20 cellular contexts compared by ENCODE assay signal in the genomic region with DNA sequence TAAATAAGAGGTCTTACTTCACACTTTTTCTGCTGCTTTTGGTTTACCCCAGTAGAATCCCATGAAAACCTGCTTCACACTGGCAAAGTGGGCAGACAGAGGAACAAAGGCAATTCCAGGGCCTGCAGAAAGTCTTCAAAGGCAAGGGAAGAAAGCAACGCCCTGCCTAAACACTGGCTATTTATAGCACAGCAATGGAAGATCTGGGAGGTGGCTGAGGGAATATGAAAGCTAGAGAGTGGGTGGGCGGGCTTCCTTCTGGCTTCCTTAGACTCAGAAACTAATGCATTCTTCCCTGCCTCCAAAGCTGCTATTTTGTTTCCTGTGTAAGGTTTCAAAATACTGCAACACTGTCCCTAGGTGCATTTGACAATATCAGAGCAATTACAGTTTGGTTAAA. TPM values are rescaled to one million over a fixed set of nuclear protein-coding genes. Genes with fewer than 3 reads are reported as not detected.
DNase-seq lines count a peak whose midpoint lies in the region; ATAC-seq, FAIRE-seq and TF ChIP-seq lines count a peak whose summit lies in the region.
"Had no signal": no experiment of that assay in that cellular context is flagged by ENCODE, and none has a peak within 500 bp of the region (broad histone marks: within the 10 kb centered on the region; RNA-seq: fewer than 3 reads in every experiment).

No MANE protein-coding gene starts in this region.

- 0 out of 2 replicates have a peak overlapping the region, but pooled peaks have one; percentile 2 for H2BK5ac ChIP-seq in H1 (ENCODE audit: low read depth, low read length)

- FAIRE-seq in H1 (lab: Jason Lieb, UNC) (no peak), urothelium cell line (lab: Jason Lieb, UNC) (no peak)
- FAIRE-seq: A549 had no signal

- POLR2A ChIA-PET in H1 (lab: Charles Lee; ENCODE audit: partially characterized antibody): interaction anchor here (0.7 to 1.2 kb wide), 2 partner anchors 11 to 21 kb away, joined by 3 to 4 read pairs; no protein-coding TSS in a partner anchor

- TF ChIP-seq POLR2A in H1 (IDR thresholded peaks at IDR 0.05; ENCODE audit: control extremely low read depth in 1 of 2, low read depth in 2 of 2, low read length in 2 of 2): no peak
- TF ChIP-seq POLR2A in lower leg skin (IDR thresholded peaks at IDR 0.05): no peak

- H3K23me2 ChIP-seq in H1 (ENCODE audit: low read depth, low read length): no peaks in the 10 kb centered on the region

- H2AK5ac ChIP-seq in H1 (ENCODE audit: low read depth, low read length): no peak overlapping the region

- TF ChIP-seq RAD21 in H1 (IDR thresholded peaks at IDR 0.05 in 1 of 2, conservative IDR thresholded peaks at IDR 0.05 in 1 of 2; ENCODE audit: low read depth in 2 of 2, low read length in 2 of 2): no peak

- no peak overlapping the region for H3K4ac ChIP-seq in H1 (replicated peaks; ENCODE audit: insufficient read length, low read depth, low read length)

- no peak for TF ChIP-seq CTCF in cardiac muscle cell (IDR thresholded peaks at IDR 0.05; ENCODE audit: low read depth, low read length)
- no peak for TF ChIP-seq CTCF in H1 (IDR thresholded peaks at IDR 0.05; ENCODE audit: control extremely low read depth in 1 of 3, insufficient read depth in 1 of 3, low read depth in 1 of 3, low read length in 3 of 3)
- TF ChIP-seq CTCF in lower leg skin (IDR thresholded peaks at IDR 0.05): no peak

- no peak overlapping the region for H3K14ac ChIP-seq in H1 (ENCODE audit: insufficient read length)

- 17% methylated on average over 2 of the region's 2 CpGs; no CpG with 5 or more reads in 1 of the 2 experiments for WGBS in H1 (ENCODE audit: extremely low coverage in 1 of 2, insufficient coverage in 1 of 2, insufficient read length in 1 of 2, insufficient replicate concordance in 2 of 2, low coverage in 1 of 2, low lambda C conversion rate in 2 of 2, missing lambda C conversion rate in 1 of 2), 2 experiments
- 35 to 37% methylated on average over 2 of the region's 2 CpGs for WGBS in lower leg skin, 2 donors

- peaks cover 31% of the 10 kb centered on the region for H3K4me1 ChIP-seq in cardiac muscle cell (ENCODE audit: low read depth)
- H3K4me1 ChIP-seq in H1 (replicated peaks in 1 of 4; ENCODE audit: control insufficient read depth in 3 of 4, insufficient read depth in 4 of 4, low read length in 3 of 4): peaks cover 15 to 30% (median 26%) of the 10 kb centered on the region in 4 experiments
- peaks cover 3 to 15% of the 10 kb centered on the region in 2 donors for H3K4me1 ChIP-seq in mucosa of rectum (ENCODE audit: control insufficient read depth in 2 of 2, insufficient read depth in 2 of 2, low read length in 2 of 2)
- H3K4me1 ChIP-seq: A549 had no signal

- no peak overlapping the region for H3K23ac ChIP-seq in H1 (ENCODE audit: insufficient read length)

- peaks cover 5 to 98% of the 10 kb centered on the region in 2 experiments for H3K79me2 ChIP-seq in H1 (ENCODE audit: control insufficient read depth in 1 of 2, insufficient read depth in 2 of 2, low read length in 2 of 2)

- no peaks in the 10 kb centered on the region for H3K9me3 ChIP-seq in cardiac muscle cell (ENCODE audit: low read depth)
- no peaks in the 10 kb centered on the region for H3K9me3 ChIP-seq in H1 (ENCODE audit: insufficient read depth in 2 of 2, low read depth in 1 of 2, low read length in 1 of 2)
- H3K9me3 ChIP-seq in mucosa of rectum (ENCODE audit: control insufficient read depth in 2 of 2, low read length in 2 of 2): no peaks in the 10 kb centered on the region
- H3K9me3 ChIP-seq: A549, gastroesophageal sphincter, psoas muscle had no signal

- H3K56ac ChIP-seq in H1 (replicated peaks; ENCODE audit: insufficient read length, low read depth, low read length): no peak overlapping the region

- H4K91ac ChIP-seq in H1 (replicated peaks; ENCODE audit: insufficient read length, low read length): no peak overlapping the region

- peaks cover 5% of the 10 kb centered on the region; the same call in 1 of the 2 replicates for H3K79me1 ChIP-seq in H1 (ENCODE audit: low read depth, low read length)

- H3K27ac ChIP-seq in cardiac muscle cell (peak overlapping the region; percentile 71), H1 (ENCODE audit: low read depth, low read length) (0 out of 2 replicates have a peak overlapping the region, but pooled peaks have one; percentile 33), mucosa of rectum (ENCODE audit: low read depth in 2 of 2, low read length in 2 of 2) (peak overlapping the region; percentile 35)
- H3K27ac ChIP-seq: A549, gastroesophageal sphincter, psoas muscle had no signal

- DNase-seq in cardiac muscle cell (ENCODE audit: low read depth in 1 of 2, low spot score in 1 of 2) (peak in 1 of 2 donors; percentile 73), left cardiac atrium (no peak), H1 (ENCODE audit: low read depth in 1 of 2, low spot score in 2 of 2) (no peak), urothelium cell line (ENCODE audit: low spot score) (peak; percentile 17), lower leg skin (ENCODE audit: low spot score in 2 of 2) (no peak), NCI-H146 (lab: John Stamatoyannopoulos, UW) (no peak), NCI-H2029 treated with DMSO at 0.1 percent for 48 hours (lab: John Stamatoyannopoulos, UW) (no peak)
- DNase-seq: DMS79 treated with DMSO at 0.1 percent for 48 hours; KG1; kidney; NCI-H1105; psoas muscle; stimulated activated naive CD4-positive, alpha-beta T cell had no signal

- H4K5ac ChIP-seq in H1 (ENCODE audit: insufficient read length, low read depth, low read length): no peak overlapping the region

- no peak for ATAC-seq in left cardiac atrium
- ATAC-seq: A549; activated T-helper 17 cell treated with anti-CD3 and anti-CD28 coated beads, Interleukin-2, amount 50 U/mL, for 72 hours; gastroesophageal sphincter; psoas muscle had no signal

- H3K4me2 ChIP-seq in H1 (ENCODE audit: insufficient read depth in 1 of 2, low read depth in 2 of 2, low read length in 2 of 2): peak overlapping the region; percentile 21 to 56
- H3K4me2 ChIP-seq: A549 had no signal

- H2BK15ac ChIP-seq in H1 (ENCODE audit: low read length): no peak overlapping the region

- 0 out of 2 replicates have a peak overlapping the region, but pooled peaks have one; percentile 28 for H2BK20ac ChIP-seq in H1 (ENCODE audit: low read length)

- intact Hi-C loops in left cardiac atrium (cut with DNase I): no loop called here
- intact Hi-C loops in lower leg skin (cut with DNase I; ENCODE audit: low total_unique reads): no loop called here

- CTCF ChIA-PET in H1 (lab: Charles Lee; ENCODE audit: partially characterized antibody): interaction anchor here (1.0 kb wide), 1 partner anchor 8 kb away, joined by 4 read pairs; no protein-coding TSS in a partner anchor

- H3K36me3 ChIP-seq in cardiac muscle cell: no peaks in the 10 kb centered on the region
- H3K36me3 ChIP-seq in H1 (ENCODE audit: control insufficient read depth in 2 of 4, insufficient read depth in 4 of 4, low read length in 3 of 4): no peaks in the 10 kb centered on the region
- H3K36me3 ChIP-seq in mucosa of rectum (ENCODE audit: control insufficient read depth in 2 of 2, insufficient read depth in 2 of 2, low read length in 2 of 2): no peaks in the 10 kb centered on the region
- H3K36me3 ChIP-seq: gastroesophageal sphincter had no signal

- H3K18ac ChIP-seq in H1 (ENCODE audit: extremely low read depth, low read length): no peak overlapping the region

- no peak overlapping the region for H2BK120ac ChIP-seq in H1 (replicated peaks; ENCODE audit: low read depth, low read length)

- no peaks in the 10 kb centered on the region for H4K20me1 ChIP-seq in H1 (replicated peaks in 1 of 2; ENCODE audit: control insufficient read depth in 1 of 2, insufficient read depth in 2 of 2, low read length in 2 of 2)

- no peak for TF ChIP-seq EP300 in H1 (IDR thresholded peaks at IDR 0.05; ENCODE audit: borderline replicate concordance in 1 of 2, low read depth in 2 of 2, low read length in 2 of 2)

- H2AFZ ChIP-seq in H1 (ENCODE audit: low read length): no peak overlapping the region

- no peaks in the 10 kb centered on the region for H3K27me3 ChIP-seq in cardiac muscle cell
- no peaks in the 10 kb centered on the region for H3K27me3 ChIP-seq in H1 (replicated peaks in 1 of 4; ENCODE audit: control insufficient read depth in 3 of 4, extremely low read depth in 1 of 4, insufficient read depth in 3 of 4, low read length in 3 of 4)
- no peaks in the 10 kb centered on the region for H3K27me3 ChIP-seq in mucosa of rectum (ENCODE audit: control insufficient read depth in 2 of 2, insufficient read depth in 2 of 2, low read length in 2 of 2)
- H3K27me3 ChIP-seq: gastroesophageal sphincter had no signal

- H3K4me3 ChIP-seq in cardiac muscle cell: peak overlapping the region; percentile 8
- peak overlapping the region in 1 of 4 experiments; percentile 39; a peak in 2 of 8 replicates for H3K4me3 ChIP-seq in H1 (ENCODE audit: extremely low read depth in 1 of 4, insufficient read depth in 2 of 4, low read depth in 3 of 4, low read length in 4 of 4)
- H3K4me3 ChIP-seq in mucosa of rectum (ENCODE audit: low read length in 2 of 2): peak overlapping the region in 1 of 2 donors; percentile 43
- no peak overlapping the region for H3K4me3 ChIP-seq in lower leg skin (ENCODE audit: low read depth, poor library complexity, severe bottlenecking)
- H3K4me3 ChIP-seq: A549, gastroesophageal sphincter, psoas muscle had no signal

- no peak overlapping the region for H4K8ac ChIP-seq in H1 (ENCODE audit: extremely low read depth, insufficient read depth, low read length)

- H3K9ac ChIP-seq in H1 (replicated peaks in 1 of 4; ENCODE audit: extremely low read depth in 1 of 4, low read depth in 3 of 4, low read length in 3 of 4) (no peak overlapping the region; a peak in 1 of 7 replicates), mucosa of rectum (ENCODE audit: low read depth in 1 of 2, low read length in 2 of 2) (peak overlapping the region in 1 of 2 donors; percentile 14)

- peak overlapping the region; percentile 4; the same call in 1 of the 2 replicates for H2BK12ac ChIP-seq in H1 (ENCODE audit: low read depth, low read length)

TF ChIP-seq in H1, 55 proteins besides CTCF, POLR2A, EP300 and RAD21 (continues in another document):
- TF ChIP-seq JUND (IDR thresholded peaks at IDR 0.05; ENCODE audit: low read length) (no peak), POU5F1 (IDR thresholded peaks at IDR 0.05; ENCODE audit: low read depth, low read length) (no peak)

RNA-seq across cellular contexts. Expression of a gene that starts 46.8 kb away (rescaled TPM):
- total RNA-seq in cardiac muscle cell: 4.1 and 11.2 TPM in 2 replicates
- 3.2 and 9.8 TPM in 2 replicates for polyA plus RNA-seq in cardiac muscle cell
- total RNA-seq in left cardiac atrium: not detected
- total RNA-seq in H1 (2021; fragmentation: NEBNext Ultra II Directional; extraction: Animal tissue kit (Norgen Biotek cat#: 25700)): 20.9 and 21.9 TPM in 2 replicates
- 2.4 and 4.9 TPM in 2 replicates for polyA plus RNA-seq in H1 (2011; rRNA removed)
- polyA plus RNA-seq in H1 (2011; cell fraction: cytosol; rRNA removed): 5.2 TPM
- 3.9 TPM for polyA plus RNA-seq in H1 (2011; cell fraction: nucleus; rRNA removed)
- polyA plus RNA-seq in H1 (2012, experiment 1 of 2): 5.7 to 12.7 TPM (median 7.2 TPM) in 4 replicates
- 0.77 TPM for polyA plus RNA-seq in H1 (2012, experiment 2 of 2)
- 20.2 TPM for polyA plus RNA-seq in H1 (2013, experiment 1 of 2)
- 19.6 TPM for polyA plus RNA-seq in H1 (2013, experiment 2 of 2)
- 24.1 and 41.8 TPM in 2 replicates for polyA minus RNA-seq in H1 (2011; rRNA and poly(A)+ RNA removed)
- 8.0 TPM for polyA minus RNA-seq in H1 (2011; cell fraction: cytosol; rRNA and poly(A)+ RNA removed)
- polyA minus RNA-seq in H1 (2011; cell fraction: nucleus; rRNA and poly(A)+ RNA removed): 70.2 TPM
- total RNA-seq in lower leg skin: 1 to 10 TPM in 1 of 4 donors, under 1 TPM in 3; 0.11 to 1.3 (median 0.42) TPM
- total RNA-seq: activated CD8-positive, alpha-beta memory T cell treated with anti-CD3 and anti-CD28 coated beads for 36 hours; activated T-helper 17 cell treated with anti-CD3 and anti-CD28 coated beads, Interleukin-2, amount 50 U/mL, for 72 hours; mononuclear cell; T-helper 1 cell treated with Interleukin-12 subunit alpha and Interleukin-12 subunit beta and Interleukin-4 antibody, amounts not matched to agents 30 ng/mL and 1 ng/mL, for 36 hours had no signal
